1 cellular context compared by ENCODE assay signal in genomic region chrX:48957477-48957826, GRCh38.
TF ChIP-seq lines count a peak whose summit lies in the region.

Gene OTUD5, minus strand, starts transcription at chrX:48957607. Its CDS starts 37 bp downstream, at chrX:48957570.

TF ChIP-seq in GM12878, 131 proteins besides CTCF, POLR2A, EP300 and RAD21 (continued from another document):
- peak; percentile 82 for TF ChIP-seq ZNF687 (IDR thresholded peaks at IDR 0.05)
- TF ChIP-seq NR2C1 (IDR thresholded peaks at IDR 0.05) = peak; percentile 54; the same call in 1 of the 2 replicates
- TF ChIP-seq NKRF (conservative IDR thresholded peaks at IDR 0.05) = peak; percentile 18; the same call in 1 of the 2 replicates
- TF ChIP-seq SREBF2 (IDR thresholded peaks at IDR 0.05; ENCODE audit: low read length) = no peak
- peak; percentile 47 for TF ChIP-seq HCFC1 (IDR thresholded peaks at IDR 0.05; ENCODE audit: low read length)
TF ChIP-seq in GM12878: peak in this region for 7.
